ENCODE assay signal across 22 cellular contexts in genomic region chr2:180061085-180061484, GRCh38.
"Had no signal": no experiment of that assay in that cellular context is flagged by ENCODE, and none has a peak within 500 bp of the region (broad histone marks: within the 10 kb centered on the region; RNA-seq: fewer than 3 reads in every experiment).

No MANE protein-coding gene starts in this region.

- H3K36me3 ChIP-seq: esophagus muscularis mucosa, gastrocnemius medialis, heart right ventricle, ovary, right atrium auricular region, sigmoid colon, transverse colon had no signal

- H3K4me1 Mint-ChIP-seq: naive thymus-derived CD4-positive, alpha-beta T cell; stimulated activated memory B cell treated with anti-CD40 and anti-IgM and Interleukin-4, amounts not matched to agents 10 μg/mL and 1 μg/mL and 100 μg/mL, for 72 hours; stimulated activated naive CD8-positive, alpha-beta T cell treated with anti-CD3 and anti-CD28 coated beads, Interleukin-15, amount 100 ng/mL, for 72 hours had no signal

- H3K27ac ChIP-seq: epithelial cell of prostate, esophagus muscularis mucosa, gastrocnemius medialis, heart right ventricle, ovary, right atrium auricular region, sigmoid colon, testis, transverse colon had no signal

- H3K4me3 Mint-ChIP-seq: dendritic cell treated with granulocyte-macrophage colony-stimulating factor and Interleukin-4, amounts not matched to agents 40 ng/mL and 50 ng/mL, for 4 days; effector memory CD8-positive, alpha-beta T cell; naive thymus-derived CD4-positive, alpha-beta T cell; neural crest cell; stimulated activated memory B cell treated with anti-CD40 and anti-IgM and Interleukin-4, amounts not matched to agents 10 μg/mL and 1 μg/mL and 100 μg/mL, for 72 hours; stimulated activated naive CD8-positive, alpha-beta T cell treated with anti-CD3 and anti-CD28 coated beads, Interleukin-15, amount 100 ng/mL, for 72 hours had no signal

- H3K4me2 ChIP-seq: smooth muscle cell had no signal

- H3K36me3 Mint-ChIP-seq: naive thymus-derived CD4-positive, alpha-beta T cell; stimulated activated memory B cell treated with anti-CD40 and anti-IgM and Interleukin-4, amounts not matched to agents 10 μg/mL and 1 μg/mL and 100 μg/mL, for 72 hours had no signal

- H3K4me1 ChIP-seq: gastrocnemius medialis, heart right ventricle, right atrium auricular region, sigmoid colon, testis, transverse colon had no signal

- H3K27me3 Mint-ChIP-seq: dendritic cell treated with granulocyte-macrophage colony-stimulating factor and Interleukin-4, amounts not matched to agents 40 ng/mL and 50 ng/mL, for 4 days; stimulated activated memory B cell treated with anti-CD40 and anti-IgM and Interleukin-4, amounts not matched to agents 10 μg/mL and 1 μg/mL and 100 μg/mL, for 72 hours; stimulated activated naive CD8-positive, alpha-beta T cell treated with anti-CD3 and anti-CD28 coated beads, Interleukin-15, amount 100 ng/mL, for 72 hours had no signal

- H3K4me3 ChIP-seq: esophagus muscularis mucosa, gastrocnemius medialis, heart right ventricle, ovary, right atrium auricular region, sigmoid colon, smooth muscle cell, testis, transverse colon had no signal

- H3K27ac Mint-ChIP-seq: dendritic cell treated with granulocyte-macrophage colony-stimulating factor and Interleukin-4, amounts not matched to agents 40 ng/mL and 50 ng/mL, for 4 days; effector memory CD8-positive, alpha-beta T cell; naive thymus-derived CD4-positive, alpha-beta T cell; stimulated activated memory B cell treated with anti-CD40 and anti-IgM and Interleukin-4, amounts not matched to agents 10 μg/mL and 1 μg/mL and 100 μg/mL, for 72 hours had no signal

- H3K27me3 ChIP-seq: esophagus muscularis mucosa, gastrocnemius medialis, heart right ventricle, ovary, right atrium auricular region, sigmoid colon, testis, transverse colon had no signal

- H3K9me3 Mint-ChIP-seq: dendritic cell treated with granulocyte-macrophage colony-stimulating factor and Interleukin-4, amounts not matched to agents 40 ng/mL and 50 ng/mL, for 4 days; effector memory CD8-positive, alpha-beta T cell; naive thymus-derived CD4-positive, alpha-beta T cell; stimulated activated memory B cell treated with anti-CD40 and anti-IgM and Interleukin-4, amounts not matched to agents 10 μg/mL and 1 μg/mL and 100 μg/mL, for 72 hours; stimulated activated naive CD8-positive, alpha-beta T cell treated with anti-CD3 and anti-CD28 coated beads, Interleukin-15, amount 100 ng/mL, for 72 hours had no signal

- H3K9me3 ChIP-seq: esophagus muscularis mucosa, gastrocnemius medialis, heart right ventricle, ovary, right atrium auricular region, sigmoid colon, testis, transverse colon had no signal

- DNase-seq: cerebellar nuclear complex; effector memory CD8-positive, alpha-beta T cell; gastrocnemius medialis; heart right ventricle; left colon; mammary epithelial cell; naive thymus-derived CD4-positive, alpha-beta T cell; nucleus accumbens; ovary; sigmoid colon; stimulated activated CD4-positive, alpha-beta T cell treated with anti-CD3 and anti-CD28 coated beads, Interleukin-2, amount 100 ng/mL, for 48 hours; stimulated activated CD8-positive, alpha-beta memory T cell treated with anti-CD3 and anti-CD28 coated beads, Interleukin-4, amount 100 ng/mL, for 48 hours; stimulated activated naive CD8-positive, alpha-beta T cell treated with anti-CD3 and anti-CD28 coated beads, Interleukin-15, amount 100 ng/mL, for 72 hours; testis; transverse colon had no signal
